Comparison of ENCODE assay signal across 15 cellular contexts in genomic region chr2:41923156-41923786, GRCh38.
"Had no signal": no experiment of that assay in that cellular context is flagged by ENCODE, and none has a peak within 500 bp of the region (broad histone marks: within the 10 kb centered on the region; RNA-seq: fewer than 3 reads in every experiment).

No MANE protein-coding gene starts in this region.

- ATAC-seq: gastroesophageal sphincter; heart right ventricle; natural killer cell treated with Interleukin-12 subunit alpha and Interleukin-12 subunit beta and Interleukin-15 and Interleukin-18, amount 100 ng/mL, for 72 hours; stimulated activated effector memory CD8-positive, alpha-beta T cell treated with anti-CD3 and anti-CD28 coated beads, Interleukin-12 subunit alpha, Interleukin-12 subunit beta, amount 100 ng/mL, for 72 hours had no signal

- DNase-seq: activated B cell treated with CpG ODN at 0.5 μM for 24 hours; activated CD4-positive, alpha-beta T cell treated with anti-CD3 and anti-CD28 coated beads, Interleukin-2, amount 10 ng/mL, durations not matched to agents 7 days and 5 days; activated CD8-positive, alpha-beta memory T cell treated with anti-CD3 and anti-CD28 coated beads, Interleukin-2, amount 50 U/mL, for 48 hours; activated gamma-delta T cell treated with Interleukin-2 at 50 U/mL for 16 hours; anterior cingulate cortex; heart right ventricle; nucleus accumbens; SJCRH30; stimulated activated CD4-positive, alpha-beta T cell treated with anti-CD3 and anti-CD28 coated beads, Interleukin-12 subunit alpha, Interleukin-12 subunit beta, amount 100 ng/mL, for 4 hours; SW 1271 had no signal

- H3K4me3 ChIP-seq: gastroesophageal sphincter, heart right ventricle, SJCRH30, tibial nerve had no signal

- H3K27ac ChIP-seq: epithelial cell of prostate, gastroesophageal sphincter had no signal

- H3K36me3 ChIP-seq: gastroesophageal sphincter, heart right ventricle, SJCRH30, tibial nerve had no signal

- H3K27me3 ChIP-seq: gastroesophageal sphincter, heart right ventricle, SJCRH30, tibial nerve had no signal

- H3K9me3 ChIP-seq: gastroesophageal sphincter, tibial nerve had no signal
